17 cellular contexts compared by ENCODE assay signal in the genomic region with DNA sequence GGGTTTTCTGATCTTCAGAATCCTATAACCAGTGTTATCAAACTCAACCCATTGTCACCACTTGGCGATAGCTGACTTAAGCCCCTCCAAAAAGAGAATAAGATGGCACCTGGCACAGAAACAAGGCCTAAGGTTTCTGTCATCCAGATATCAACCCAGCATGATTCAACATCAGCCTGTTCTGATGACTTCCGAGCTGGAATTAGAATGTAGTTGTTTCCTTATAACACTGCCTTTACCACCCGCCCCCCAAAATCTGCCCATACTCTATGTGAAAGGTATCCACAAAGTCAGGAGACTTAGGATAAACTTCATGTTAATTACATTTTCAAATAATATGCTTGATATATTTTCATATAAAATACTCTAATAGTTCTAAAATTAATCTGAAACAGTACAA.
DNase-seq lines count a peak whose midpoint lies in the region; ATAC-seq and TF ChIP-seq lines count a peak whose summit lies in the region.
"Had no signal": no experiment of that assay in that cellular context is flagged by ENCODE, and none has a peak within 500 bp of the region (broad histone marks: within the 10 kb centered on the region; RNA-seq: fewer than 3 reads in every experiment).

No MANE protein-coding gene starts in this region.

- ATAC-seq in HG02870 (IDR thresholded peaks at IDR 0.05; ENCODE audit: unreplicated experiment) (no peak), GM18873 (IDR thresholded peaks at IDR 0.05; ENCODE audit: low FRiP score, unreplicated experiment) (no peak), GM21825 (IDR thresholded peaks at IDR 0.05; ENCODE audit: unreplicated experiment) (no peak)
- ATAC-seq: left lung, T-helper 17 cell had no signal

- H3K4me3 ChIP-seq in AG10803 (ENCODE audit: low read length), result no peak overlapping the region
- peak overlapping the region; percentile 79 for H3K4me3 ChIP-seq in LNCaP clone FGC (ENCODE audit: low read depth, low read length)
- H3K4me3 ChIP-seq in fibroblast of mammary gland (ENCODE audit: control insufficient read depth, low read depth, low read length), result peak overlapping the region; percentile 8
- peak overlapping the region; percentile 16 for H3K4me3 ChIP-seq in skeletal muscle cell (ENCODE audit: low read depth, low read length)

- DNase-seq in AG10803 (ENCODE audit: low read depth), result peak; percentile 5
- DNase-seq in LNCaP clone FGC (ENCODE audit: low read depth), result no peak
- DNase-seq in fibroblast of mammary gland (ENCODE audit: low read depth), result peak; percentile 54
- no peak for DNase-seq in skeletal muscle cell (ENCODE audit: low read depth)
- no peak for DNase-seq in HK-2 (ENCODE audit: unreplicated experiment)
- DNase-seq: activated CD4-positive, alpha-beta T cell treated with anti-CD3 and anti-CD28 coated beads, Interleukin-2, amount 50 U/mL, for 4 hours; CD4-positive, alpha-beta memory T cell; GF-D8; left lung; NCI-H1436; NCI-H524 treated with DMSO at 0.1 percent for 48 hours; stimulated activated CD4-positive, alpha-beta T cell treated with anti-CD3 and anti-CD28 coated beads, Interleukin-2, amount 100 ng/mL, for 48 hours; stimulated activated naive CD4-positive, alpha-beta T cell; T-helper 17 cell had no signal

- TF ChIP-seq CTCF in AG10803 (conservative IDR thresholded peaks at IDR 0.05; ENCODE audit: low read length) (no peak), LNCaP clone FGC (IDR thresholded peaks at IDR 0.05; ENCODE audit: control insufficient read depth, extremely low read depth, insufficient read depth) (no peak), fibroblast of mammary gland (conservative IDR thresholded peaks at IDR 0.05; ENCODE audit: control insufficient read depth, insufficient read depth, low read depth, low read length) (no peak)

Comparison
In these comparisons a context has a peak if more than half of its experiments do, and no peak if none do; other contexts are left out.
1. DNase-seq: peak in AG10803 (single experiment) and fibroblast of mammary gland (single experiment); none in LNCaP clone FGC (single experiment), skeletal muscle cell (single experiment) and HK-2 (single experiment).